In genomic region chr10:580796-581195, GRCh38 we compare ENCODE assay signal across 8 cellular contexts.
DNase-seq lines count a peak whose midpoint lies in the region; ATAC-seq and TF ChIP-seq lines count a peak whose summit lies in the region.
"Had no signal": no experiment of that assay in that cellular context is flagged by ENCODE, and none has a peak within 500 bp of the region (broad histone marks: within the 10 kb centered on the region; RNA-seq: fewer than 3 reads in every experiment).

No MANE protein-coding gene starts in this region.

- H3K36me3 Mint-ChIP-seq in activated naive CD4-positive, alpha-beta T cell treated with anti-CD3 and anti-CD28 coated beads for 36 hours (ENCODE audit: low read depth), result no peaks in the 10 kb centered on the region
- no peaks in the 10 kb centered on the region for H3K36me3 Mint-ChIP-seq in activated CD4-positive, alpha-beta T cell treated with anti-CD3 and anti-CD28 coated beads for 36 hours (ENCODE audit: low read depth)

- ATAC-seq in lung (ENCODE audit: insufficient read depth, low FRiP score) (peak; percentile 79), aorta (ENCODE audit: low FRiP score) (peak; percentile 82)
- ATAC-seq in activated CD4-positive, alpha-beta T cell treated with anti-CD3 and anti-CD28 coated beads for 36 hours, result no peak

- H3K9me3 ChIP-seq in lung (ENCODE audit: control insufficient read depth in 2 of 2, insufficient read depth in 1 of 2, low read length in 1 of 2), result no peaks in the 10 kb centered on the region
- H3K9me3 ChIP-seq in aorta (ENCODE audit: control insufficient read depth, low read length), result no peaks in the 10 kb centered on the region

- H3K27ac Mint-ChIP-seq in activated naive CD4-positive, alpha-beta T cell treated with anti-CD3 and anti-CD28 coated beads for 36 hours, result no peak overlapping the region
- H3K27ac Mint-ChIP-seq in activated CD4-positive, alpha-beta T cell treated with anti-CD3 and anti-CD28 coated beads for 36 hours, result no peak overlapping the region

- no peak overlapping the region for H3K4me3 Mint-ChIP-seq in activated naive CD4-positive, alpha-beta T cell treated with anti-CD3 and anti-CD28 coated beads for 36 hours
- no peak overlapping the region for H3K4me3 Mint-ChIP-seq in activated CD4-positive, alpha-beta T cell treated with anti-CD3 and anti-CD28 coated beads for 36 hours

- H3K4me3 ChIP-seq in epithelial cell of esophagus (ENCODE audit: low read length), result no peak overlapping the region
- no peak overlapping the region for H3K4me3 ChIP-seq in lung
- no peak overlapping the region for H3K4me3 ChIP-seq in aorta (ENCODE audit: low read length in 2 of 2)

- POLR2A ChIA-PET in activated CD4-positive, alpha-beta T cell treated with anti-CD3 and anti-CD28 coated beads for 36 hours (lab: Charles Lee), result no interaction called here

- H3K27ac ChIP-seq in lung (ENCODE audit: low read depth in 1 of 2, low read length in 1 of 2) (peak overlapping the region in 1 of 2 donors; percentile 49), aorta (ENCODE audit: low read depth in 1 of 2, low read length in 2 of 2) (peak overlapping the region in 1 of 2 donors; percentile 71)

- CTCF ChIA-PET in activated naive CD4-positive, alpha-beta T cell treated with anti-CD3 and anti-CD28 coated beads for 36 hours (lab: Charles Lee), result no interaction called here
- CTCF ChIA-PET in activated CD4-positive, alpha-beta T cell treated with anti-CD3 and anti-CD28 coated beads for 36 hours (lab: Charles Lee), result no interaction called here

- no peaks in the 10 kb centered on the region for H3K36me3 ChIP-seq in lung (ENCODE audit: control insufficient read depth in 2 of 2, insufficient read depth in 2 of 2, low read length in 2 of 2)
- no peaks in the 10 kb centered on the region for H3K36me3 ChIP-seq in aorta (ENCODE audit: control insufficient read depth in 1 of 2, insufficient read depth in 2 of 2, low read length in 1 of 2)

- no peaks in the 10 kb centered on the region for H3K27me3 Mint-ChIP-seq in activated naive CD4-positive, alpha-beta T cell treated with anti-CD3 and anti-CD28 coated beads for 36 hours (ENCODE audit: low read depth)
- peaks cover 2% of the 10 kb centered on the region for H3K27me3 Mint-ChIP-seq in activated CD4-positive, alpha-beta T cell treated with anti-CD3 and anti-CD28 coated beads for 36 hours

- H3K4me1 Mint-ChIP-seq in activated naive CD4-positive, alpha-beta T cell treated with anti-CD3 and anti-CD28 coated beads for 36 hours (ENCODE audit: low read depth), result no peaks in the 10 kb centered on the region
- H3K4me1 Mint-ChIP-seq in activated CD4-positive, alpha-beta T cell treated with anti-CD3 and anti-CD28 coated beads for 36 hours, result no peaks in the 10 kb centered on the region

- WGBS in lung, 2 donors, result 60 to 72% methylated on average over 7 of the region's 7 CpGs
- WGBS in aorta, 2 donors, result 17 to 23% methylated on average over 7 of the region's 7 CpGs

- H3K27me3 ChIP-seq in lung (ENCODE audit: control insufficient read depth, insufficient read depth) (no peaks in the 10 kb centered on the region), aorta (ENCODE audit: control insufficient read depth in 1 of 2, insufficient read depth in 2 of 2, low read length in 1 of 2) (no peaks in the 10 kb centered on the region)

- peaks cover 2% of the 10 kb centered on the region for H3K9me3 Mint-ChIP-seq in activated naive CD4-positive, alpha-beta T cell treated with anti-CD3 and anti-CD28 coated beads for 36 hours
- no peaks in the 10 kb centered on the region for H3K9me3 Mint-ChIP-seq in activated CD4-positive, alpha-beta T cell treated with anti-CD3 and anti-CD28 coated beads for 36 hours (ENCODE audit: low read depth)

- peak; percentile 11 for DNase-seq in NCI-H226
- DNase-seq in epithelial cell of esophagus (ENCODE audit: low read depth), result peak; percentile 72
- no peak for DNase-seq in lung (ENCODE audit: low spot score)
- no peak for DNase-seq in aorta
- no peak for DNase-seq in activated naive CD4-positive, alpha-beta T cell treated with anti-CD3 and anti-CD28 coated beads for 36 hours
- no peak for DNase-seq in KBM-7
- DNase-seq in activated CD4-positive, alpha-beta T cell treated with anti-CD3 and anti-CD28 coated beads for 36 hours, result no peak
- DNase-seq: activated CD8-positive, alpha-beta memory T cell treated with anti-CD3 and anti-CD28 coated beads, Interleukin-2, amount 50 U/mL, for 48 hours had no signal

- in situ Hi-C loops in KBM-7 (cut with MboI; ENCODE audit: low pct_unique_long_range_greater_than_20kb, low sequenced_read_pairs), result no loop called here

- H3K4me1 ChIP-seq in lung (ENCODE audit: control insufficient read depth in 2 of 2, insufficient read depth in 2 of 2, low read length in 2 of 2), result peaks cover 6 to 18% of the 10 kb centered on the region in 2 donors
- no peaks in the 10 kb centered on the region for H3K4me1 ChIP-seq in aorta (ENCODE audit: control insufficient read depth in 1 of 2, insufficient read depth in 2 of 2, low read length in 2 of 2)

- intact Hi-C loops in aorta (cut with DNase I), result loop anchor here in 1 of 2 donors (10.0 kb wide), 2 partner anchors 104 to 204 kb away; partner anchors contain the start of gene DIP2C
- intact Hi-C loops in activated naive CD4-positive, alpha-beta T cell treated with anti-CD3 and anti-CD28 coated beads for 36 hours (cut with micrococcal nuclease), result no loop called here
- intact Hi-C loops in activated CD4-positive, alpha-beta T cell treated with anti-CD3 and anti-CD28 coated beads for 36 hours (cut with DNase I, micrococcal nuclease), result no loop called here

- TF ChIP-seq CTCF in epithelial cell of esophagus (IDR thresholded peaks at IDR 0.05; ENCODE audit: insufficient read depth, low read depth, low read length, missing control alignments) (no peak), lung (IDR thresholded peaks at IDR 0.05; ENCODE audit: control extremely low read depth, extremely low read depth) (no peak)

Comparison
In these comparisons a context has a peak if more than half of its experiments do, and no peak if none do; other contexts are left out.
1. DNase-seq: peak in NCI-H226 (single experiment) and epithelial cell of esophagus (single experiment); none in lung (single experiment), aorta (0 of 2), activated naive CD4-positive, alpha-beta T cell treated with anti-CD3 and anti-CD28 coated beads for 36 hours (single experiment), KBM-7 (single experiment) and activated CD4-positive, alpha-beta T cell treated with anti-CD3 and anti-CD28 coated beads for 36 hours (single experiment).